Comparison of ENCODE assay signal across 19 cellular contexts in genomic region chr4:4421356-4421755, GRCh38.
"Had no signal": no experiment of that assay in that cellular context is flagged by ENCODE, and none has a peak within 500 bp of the region (broad histone marks: within the 10 kb centered on the region; RNA-seq: fewer than 3 reads in every experiment).

No MANE protein-coding gene starts in this region.

- ATAC-seq: effector memory CD8-positive, alpha-beta T cell; gastroesophageal sphincter; sciatic nerve; stimulated activated memory B cell treated with anti-CD40 and anti-IgM and Interleukin-4, amounts not matched to agents 10 μg/mL and 1 μg/mL and 100 μg/mL, for 72 hours; upper lobe of right lung had no signal

- H3K27ac ChIP-seq: esophagus squamous epithelium, gastroesophageal sphincter, spleen, tibial artery, upper lobe of right lung, vagina had no signal

- H3K27me3 Mint-ChIP-seq: effector memory CD8-positive, alpha-beta T cell; stimulated activated memory B cell treated with anti-CD40 and anti-IgM and Interleukin-4, amounts not matched to agents 10 μg/mL and 1 μg/mL and 100 μg/mL, for 72 hours; stimulated activated naive CD8-positive, alpha-beta T cell treated with anti-CD3 and anti-CD28 coated beads, Interleukin-15, Interleukin-2, amounts not matched to agents 100 ng/mL and 50 ng/mL, for 24 hours had no signal

- H3K4me3 Mint-ChIP-seq: effector memory CD8-positive, alpha-beta T cell; mesothelial cell of epicardium; nephron; stimulated activated memory B cell treated with anti-CD40 and anti-IgM and Interleukin-4, amounts not matched to agents 10 μg/mL and 1 μg/mL and 100 μg/mL, for 72 hours; stimulated activated naive CD8-positive, alpha-beta T cell treated with anti-CD3 and anti-CD28 coated beads, Interleukin-15, Interleukin-2, amounts not matched to agents 100 ng/mL and 50 ng/mL, for 24 hours had no signal

- H3K4me1 Mint-ChIP-seq: mesothelial cell of epicardium; nephron; stimulated activated memory B cell treated with anti-CD40 and anti-IgM and Interleukin-4, amounts not matched to agents 10 μg/mL and 1 μg/mL and 100 μg/mL, for 72 hours had no signal

- H3K27ac Mint-ChIP-seq: mesothelial cell of epicardium; nephron; stimulated activated memory B cell treated with anti-CD40 and anti-IgM and Interleukin-4, amounts not matched to agents 10 μg/mL and 1 μg/mL and 100 μg/mL, for 72 hours; stimulated activated naive CD8-positive, alpha-beta T cell treated with anti-CD3 and anti-CD28 coated beads, Interleukin-15, Interleukin-2, amounts not matched to agents 100 ng/mL and 50 ng/mL, for 24 hours had no signal

- DNase-seq: effector memory CD8-positive, alpha-beta T cell; esophagus squamous epithelium; foreskin fibroblast; hippocampal formation; kidney glomerular epithelial cell; mammary epithelial cell; spleen; stimulated activated CD4-positive, alpha-beta T cell treated with anti-CD3 and anti-CD28 coated beads, Interleukin-15, amount 100 ng/mL, for 24 hours; stimulated activated CD4-positive, alpha-beta T cell treated with anti-CD3 and anti-CD28 coated beads, Interleukin-1b, Interleukin-23, amount 100 ng/mL, for 48 hours; stimulated activated CD4-positive, alpha-beta T cell treated with anti-CD3 and anti-CD28 coated beads, Interleukin-4, amount 100 ng/mL, for 24 hours; tibial artery; upper lobe of right lung had no signal

- H3K9me3 Mint-ChIP-seq: effector memory CD8-positive, alpha-beta T cell; mesothelial cell of epicardium; nephron; stimulated activated naive CD8-positive, alpha-beta T cell treated with anti-CD3 and anti-CD28 coated beads, Interleukin-15, Interleukin-2, amounts not matched to agents 100 ng/mL and 50 ng/mL, for 24 hours had no signal
